23 cellular contexts compared by ENCODE assay signal in the genomic region with DNA sequence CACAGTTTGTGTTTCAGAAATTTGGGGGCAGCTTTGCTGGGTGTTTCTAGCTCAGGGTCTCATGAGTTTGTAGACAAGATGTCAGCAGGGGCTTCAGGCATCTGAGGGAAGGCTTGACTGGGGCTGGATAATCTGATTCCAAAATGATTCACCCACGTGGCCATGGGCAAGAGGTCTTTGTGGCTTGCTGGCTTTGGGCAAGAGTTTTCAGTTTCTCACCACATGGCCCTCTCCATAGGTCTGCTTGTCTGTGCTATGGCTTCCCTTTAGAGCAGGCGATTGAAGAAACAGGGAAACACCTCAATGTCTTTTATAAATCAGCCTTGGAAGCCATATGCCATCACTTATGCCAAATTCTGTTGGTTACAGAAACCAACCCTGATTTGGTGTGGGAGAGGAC.
"Had no signal": no experiment of that assay in that cellular context is flagged by ENCODE, and none has a peak within 500 bp of the region (broad histone marks: within the 10 kb centered on the region; RNA-seq: fewer than 3 reads in every experiment).

No MANE protein-coding gene starts in this region.

- H3K4me1 Mint-ChIP-seq: mesothelial cell of epicardium had no signal

- H3K4me3 Mint-ChIP-seq: dendritic cell treated with granulocyte-macrophage colony-stimulating factor and Interleukin-4, amounts not matched to agents 40 ng/mL and 50 ng/mL, for 4 days; effector memory CD8-positive, alpha-beta T cell; endodermal cell; mesothelial cell of epicardium had no signal

- ATAC-seq: effector memory CD8-positive, alpha-beta T cell; esophagus mucosa; gastrocnemius medialis; heart right ventricle; left cardiac atrium; left lung; left ventricle myocardium superior; lower lobe of right lung; mucosa of descending colon had no signal

- H3K27me3 Mint-ChIP-seq: dendritic cell treated with granulocyte-macrophage colony-stimulating factor and Interleukin-4, amounts not matched to agents 40 ng/mL and 50 ng/mL, for 4 days; effector memory CD8-positive, alpha-beta T cell had no signal

- H3K27ac Mint-ChIP-seq: dendritic cell treated with granulocyte-macrophage colony-stimulating factor and Interleukin-4, amounts not matched to agents 40 ng/mL and 50 ng/mL, for 4 days; effector memory CD8-positive, alpha-beta T cell; endodermal cell; mesothelial cell of epicardium had no signal

- DNase-seq: colonic mucosa; cortex of kidney; effector CD8-positive, alpha-beta T cell; effector memory CD8-positive, alpha-beta T cell; endodermal cell; erythroblast; esophagus squamous epithelium; foreskin fibroblast; foreskin melanocyte; gastrocnemius medialis; glutamatergic neuron; head of caudate nucleus; heart right ventricle; hippocampal formation; left cardiac atrium; left lung; left ventricle myocardium superior; lower lobe of right lung; mesenchymal stem cell; mucosa of descending colon had no signal

- H3K9me3 Mint-ChIP-seq: dendritic cell treated with granulocyte-macrophage colony-stimulating factor and Interleukin-4, amounts not matched to agents 40 ng/mL and 50 ng/mL, for 4 days; effector memory CD8-positive, alpha-beta T cell; endodermal cell had no signal
